ENCODE assay signal across 1 cellular context in genomic region chr9:97023505-97023904, GRCh38. TPM values are rescaled to one million over a fixed set of nuclear protein-coding genes. Genes with fewer than 3 reads are reported as not detected.
"Had no signal": no experiment of that assay in that cellular context is flagged by ENCODE, and none has a peak within 500 bp of the region (broad histone marks: within the 10 kb centered on the region; RNA-seq: fewer than 3 reads in every experiment).

No MANE protein-coding gene starts in this region.

RNA-seq across cellular contexts. Expression of gene CTSV, which starts 15.4 kb away (rescaled TPM):
- total RNA-seq: esophagus muscularis mucosa had no signal
